In the genomic region with DNA sequence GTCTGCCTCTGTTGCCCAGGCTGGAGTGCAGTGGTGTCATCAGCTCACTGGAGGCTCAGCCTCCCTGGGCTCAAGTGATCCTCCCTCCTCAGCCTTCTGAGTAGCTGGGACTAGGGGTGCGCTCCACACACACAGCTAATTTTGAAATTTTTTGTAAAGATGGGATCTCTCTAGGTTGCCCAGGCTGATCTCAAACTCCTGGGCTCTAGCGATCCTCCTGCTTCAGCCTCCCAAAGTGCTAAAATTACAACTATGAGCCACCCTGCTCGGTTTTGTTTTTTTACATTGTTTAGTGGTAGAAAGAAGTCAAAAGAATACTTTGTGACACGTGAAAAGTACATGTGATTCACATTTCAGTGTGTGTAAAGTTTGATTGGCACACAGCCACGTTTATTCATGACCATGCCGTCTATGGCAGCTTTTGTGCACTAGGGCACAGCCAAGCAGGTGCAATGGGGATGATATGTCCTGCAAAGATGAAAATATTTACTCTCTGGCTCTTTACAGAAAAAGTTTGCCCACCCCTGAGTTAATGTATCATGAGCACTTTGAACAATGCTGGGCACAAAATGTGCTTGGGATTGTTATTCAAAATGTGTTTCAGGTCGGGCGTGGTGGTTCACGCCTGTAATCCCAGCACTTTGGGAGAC, we compare ENCODE assay signal across 16 cellular contexts. TPM values are rescaled to one million over a fixed set of nuclear protein-coding genes. Genes with fewer than 3 reads are reported as not detected.
DNase-seq lines count a peak whose midpoint lies in the region; ATAC-seq and TF ChIP-seq lines count a peak whose summit lies in the region.
"Had no signal": no experiment of that assay in that cellular context is flagged by ENCODE, and none has a peak within 500 bp of the region (broad histone marks: within the 10 kb centered on the region; RNA-seq: fewer than 3 reads in every experiment).

No MANE protein-coding gene starts in this region.

- H3K4me2 ChIP-seq in osteoblast (ENCODE audit: insufficient read depth, low read length) = no peak overlapping the region

- no peaks in the 10 kb centered on the region for H4K20me1 ChIP-seq in osteoblast (ENCODE audit: insufficient read depth, low read length)

- H3K4me1 ChIP-seq in osteoblast (ENCODE audit: insufficient read depth, low read length) = peaks cover 6% of the 10 kb centered on the region

- no peak overlapping the region for H3K4me3 Mint-ChIP-seq in natural killer cell
- H3K4me3 Mint-ChIP-seq in CD4-positive, alpha-beta T cell = no peak overlapping the region
- H3K4me3 Mint-ChIP-seq: activated naive CD8-positive, alpha-beta T cell treated with anti-CD3 and anti-CD28 coated beads, Interleukin-2, amount 50 U/mL, for 24 hours had no signal

- DNase-seq in EH (ENCODE audit: low read depth) (peak; percentile 56), NCI-H69 (lab: John Stamatoyannopoulos, UW) (peak; percentile 47), epithelial cell of proximal tubule (ENCODE audit: low read depth) (peak; percentile 37), osteoblast (ENCODE audit: insufficient read length, low spot score, missing footprints) (peak; percentile 83), NOMO-1 treated with dmso at 0.1 percent for 144 hours (lab: John Stamatoyannopoulos, UW; ENCODE audit: unreplicated experiment) (no peak), natural killer cell (no peak), dorsolateral prefrontal cortex (no peak)
- DNase-seq in CD4-positive, alpha-beta T cell = no peak
- DNase-seq: activated CD4-positive, alpha-beta T cell treated with anti-CD3 and anti-CD28 coated beads for 48 hours; activated naive CD8-positive, alpha-beta T cell treated with anti-CD3 and anti-CD28 coated beads, Interleukin-2, amount 50 U/mL, for 24 hours; DMS 273 treated with DMSO at 0.1 percent for 48 hours; MG63; NCI-H446; ovary; stimulated activated CD4-positive, alpha-beta T cell treated with anti-CD3 and anti-CD28 coated beads, Interleukin-15, amount 100 ng/mL, for 24 hours had no signal

- no peak overlapping the region for H3K4me3 ChIP-seq in epithelial cell of proximal tubule (ENCODE audit: low read depth, low read length)
- no peak overlapping the region for H3K4me3 ChIP-seq in osteoblast (ENCODE audit: insufficient read depth, low read length)
- H3K4me3 ChIP-seq in dorsolateral prefrontal cortex = no peak overlapping the region
- H3K4me3 ChIP-seq: coronary artery, MG63, ovary had no signal

- H3K27ac ChIP-seq in osteoblast (ENCODE audit: low read depth, low read length) (no peak overlapping the region), dorsolateral prefrontal cortex (peak overlapping the region in 1 of 59 donors; percentile 0)
- H3K27ac ChIP-seq in CD4-positive, alpha-beta T cell (ENCODE audit: low read depth, low read length) = no peak overlapping the region
- H3K27ac ChIP-seq: coronary artery, ovary had no signal

- no peaks in the 10 kb centered on the region for H3K79me2 ChIP-seq in osteoblast (ENCODE audit: insufficient read depth, low read length)

- H3K27me3 Mint-ChIP-seq in natural killer cell (ENCODE audit: low read depth in 2 of 2) = no peaks in the 10 kb centered on the region
- H3K27me3 Mint-ChIP-seq in CD4-positive, alpha-beta T cell = no peaks in the 10 kb centered on the region

- CTCF ChIA-PET in CD4-positive, alpha-beta T cell (lab: Charles Lee) = no interaction called here

- POLR2A ChIA-PET in CD4-positive, alpha-beta T cell (lab: Charles Lee) = no interaction called here

- TF ChIP-seq CTCF in epithelial cell of proximal tubule (conservative IDR thresholded peaks at IDR 0.05; ENCODE audit: low read depth, low read length) (no peak), osteoblast (IDR thresholded peaks at IDR 0.05; ENCODE audit: extremely low read depth, low read depth, low read length) (no peak), natural killer cell (IDR thresholded peaks at IDR 0.05) (no peak), dorsolateral prefrontal cortex (IDR thresholded peaks at IDR 0.05 in 54 of 56, conservative IDR thresholded peaks at IDR 0.05 in 2 of 56; ENCODE audit: low read depth in 1 of 56, partially characterized antibody in 56 of 56) (no peak)
- TF ChIP-seq CTCF in CD4-positive, alpha-beta T cell (IDR thresholded peaks at IDR 0.05) = no peak

- H3K27me3 ChIP-seq in osteoblast (ENCODE audit: insufficient read depth, low read length) (no peaks in the 10 kb centered on the region), dorsolateral prefrontal cortex (no peaks in the 10 kb centered on the region)
- no peaks in the 10 kb centered on the region for H3K27me3 ChIP-seq in CD4-positive, alpha-beta T cell (ENCODE audit: control insufficient read depth, insufficient read depth, low read length)
- H3K27me3 ChIP-seq: MG63, ovary had no signal

- no peak overlapping the region for H2AFZ ChIP-seq in osteoblast (ENCODE audit: low read length)

- no peak for ATAC-seq in natural killer cell
- ATAC-seq in CD4-positive, alpha-beta T cell (ENCODE audit: poor library complexity) = no peak
- ATAC-seq: activated naive CD8-positive, alpha-beta T cell treated with anti-CD3 and anti-CD28 coated beads, Interleukin-2, amount 50 U/mL, for 24 hours had no signal

- H3K36me3 ChIP-seq in osteoblast (ENCODE audit: insufficient read depth, low read length) = no peaks in the 10 kb centered on the region
- H3K36me3 ChIP-seq: MG63, ovary had no signal

- intact Hi-C loops in natural killer cell (cut with micrococcal nuclease) (no loop called here), dorsolateral prefrontal cortex (cut with DNase I) (no loop called here)
- intact Hi-C loops in CD4-positive, alpha-beta T cell (cut with DNase I, micrococcal nuclease) = no loop called here

- H3K36me3 Mint-ChIP-seq in natural killer cell = no peaks in the 10 kb centered on the region
- no peaks in the 10 kb centered on the region for H3K36me3 Mint-ChIP-seq in CD4-positive, alpha-beta T cell (ENCODE audit: low read depth)

- no peaks in the 10 kb centered on the region for H3K9me3 Mint-ChIP-seq in natural killer cell
- no peaks in the 10 kb centered on the region for H3K9me3 Mint-ChIP-seq in CD4-positive, alpha-beta T cell
- H3K9me3 Mint-ChIP-seq: activated naive CD8-positive, alpha-beta T cell treated with anti-CD3 and anti-CD28 coated beads, Interleukin-2, amount 50 U/mL, for 24 hours had no signal

- no peaks in the 10 kb centered on the region for H3K4me1 Mint-ChIP-seq in natural killer cell
- H3K4me1 Mint-ChIP-seq in CD4-positive, alpha-beta T cell (ENCODE audit: low read depth) = no peaks in the 10 kb centered on the region
- H3K4me1 Mint-ChIP-seq: activated naive CD8-positive, alpha-beta T cell treated with anti-CD3 and anti-CD28 coated beads, Interleukin-2, amount 50 U/mL, for 24 hours had no signal

- H3K9me3 ChIP-seq in osteoblast (ENCODE audit: low read depth, low read length) = no peaks in the 10 kb centered on the region
- H3K9me3 ChIP-seq in CD4-positive, alpha-beta T cell (ENCODE audit: control insufficient read depth, low read length) = no peaks in the 10 kb centered on the region
- H3K9me3 ChIP-seq: MG63, ovary had no signal

- H3K27ac Mint-ChIP-seq in natural killer cell = no peak overlapping the region
- no peak overlapping the region for H3K27ac Mint-ChIP-seq in CD4-positive, alpha-beta T cell
- H3K27ac Mint-ChIP-seq: activated naive CD8-positive, alpha-beta T cell treated with anti-CD3 and anti-CD28 coated beads, Interleukin-2, amount 50 U/mL, for 24 hours had no signal

RNA-seq across cellular contexts. Expression of gene NFIC, which starts 16.2 kb away (rescaled TPM):
- total RNA-seq in epithelial cell of proximal tubule = 16.8 and 31.2 TPM in 2 replicates
- 57.2 and 61.2 TPM in 2 replicates for total RNA-seq in osteoblast
- 10 to 100 TPM; 18.5 to 22.2 (median 20.6) TPM for total RNA-seq in natural killer cell
- 10 to 100 TPM; 22.1 to 22.2 TPM for total RNA-seq in CD4-positive, alpha-beta T cell
- 100 to 1,000 TPM in 118 of 120 experiments, 10 to 100 TPM in 2; 98.0 to 269 (median 135) TPM for total RNA-seq in dorsolateral prefrontal cortex

Comparison
In these comparisons a context has a peak if more than half of its experiments do, and no peak if none do; other contexts are left out.
1. DNase-seq: peak in EH (single experiment), NCI-H69 (single experiment), epithelial cell of proximal tubule (single experiment) and osteoblast (single experiment); none in NOMO-1 treated with dmso at 0.1 percent for 144 hours (single experiment), natural killer cell (single experiment), CD4-positive, alpha-beta T cell (0 of 10) and dorsolateral prefrontal cortex (0 of 10).